In genomic region chr6:14706378-14706929, GRCh38 we compare ENCODE assay signal across 8 cellular contexts.
A peak's percentile ranks its signal among the peaks of the same experiment; 100 is the strongest.
DNase-seq lines count a peak whose midpoint lies in the region; ATAC-seq and TF ChIP-seq lines count a peak whose summit lies in the region.

No MANE protein-coding gene starts in this region.

- CTCF ChIA-PET in PC-9 (lab: Charles Lee) = no interaction called here
- CTCF ChIA-PET in MCF 10A (lab: Yijun Ruan, JAX) = no interaction called here
- CTCF ChIA-PET in naive thymus-derived CD4-positive, alpha-beta T cell (lab: Charles Lee) = no interaction called here

- intact Hi-C loops in PC-9 (cut with micrococcal nuclease; ENCODE audit: unreplicated experiment) (no loop called here), MCF 10A (cut with micrococcal nuclease) (no loop called here)
- intact Hi-C loops in naive thymus-derived CD4-positive, alpha-beta T cell (cut with micrococcal nuclease) = no loop called here

- POLR2A ChIA-PET in PC-9 (lab: Charles Lee; ENCODE audit: unreplicated experiment) (no interaction called here), MCF 10A (lab: Yijun Ruan, JAX) (interaction anchor here (0.7 to 1.0 kb wide), 2 partner anchors 8 to 543 kb away, joined by 3 to 4 read pairs; no protein-coding TSS in a partner anchor)
- POLR2A ChIA-PET in naive thymus-derived CD4-positive, alpha-beta T cell (lab: Charles Lee) = no interaction called here

- TF ChIP-seq CTCF in PC-9 (conservative IDR thresholded peaks at IDR 0.05) (no peak), MCF 10A (IDR thresholded peaks at IDR 0.05; ENCODE audit: unreplicated experiment) (no peak)

- H3K36me3 Mint-ChIP-seq in MCF 10A (ENCODE audit: insufficient read depth, unreplicated experiment) = peaks cover 6% of the 10 kb centered on the region
- H3K36me3 Mint-ChIP-seq in naive thymus-derived CD4-positive, alpha-beta T cell = peaks cover 0 to 13% (median 0%) of the 10 kb centered on the region in 5 donors

- H3K9me3 Mint-ChIP-seq in MCF 10A (ENCODE audit: unreplicated experiment) = no peaks in the 10 kb centered on the region
- H3K9me3 Mint-ChIP-seq in naive thymus-derived CD4-positive, alpha-beta T cell = peaks cover 0 to 6% (median 0%) of the 10 kb centered on the region in 11 donors

- peak; percentile 84 for DNase-seq in A172 (ENCODE audit: low spot score)
- DNase-seq in PC-9 = peak; percentile 19 to 53
- DNase-seq in MCF 10A (ENCODE audit: unreplicated experiment) = peak; percentile 76
- DNase-seq in naive thymus-derived CD4-positive, alpha-beta T cell = peak in 1 of 9 donors; percentile 67
- peak; percentile 99 for DNase-seq in stromal cell of bone marrow (ENCODE audit: low read depth)
- DNase-seq in DMS153 (lab: John Stamatoyannopoulos, UW) = no peak
- no peak for DNase-seq in NCI-H1417 treated with DMSO at 0.1 percent for 48 hours (lab: John Stamatoyannopoulos, UW)

- no peaks in the 10 kb centered on the region for H3K9me2 ChIP-seq in PC-9 (ENCODE audit: insufficient read depth)

- peak overlapping the region; percentile 57 for H3K4me2 ChIP-seq in PC-9

- H2AFZ ChIP-seq in PC-9 = 0 out of 2 replicates have a peak overlapping the region, but pooled peaks have one; percentile 26

- BruUV-seq in PC-9 (replicated peaks; lab: Mats Ljungman, UMichigan) = no TSS peak
- BruUV-seq in MCF 10A (replicated peaks; lab: Mats Ljungman, UMichigan) = no TSS peak

- H3K79me2 ChIP-seq in PC-9 (ENCODE audit: low read depth) = no peaks in the 10 kb centered on the region

- H3K27me3 Mint-ChIP-seq in MCF 10A (ENCODE audit: insufficient read depth, unreplicated experiment) = no peaks in the 10 kb centered on the region
- H3K27me3 Mint-ChIP-seq in naive thymus-derived CD4-positive, alpha-beta T cell = no peaks in the 10 kb centered on the region

- peaks cover 29% of the 10 kb centered on the region for H3K4me1 ChIP-seq in PC-9 (replicated peaks; ENCODE audit: insufficient read depth)
- H3K4me1 ChIP-seq in naive thymus-derived CD4-positive, alpha-beta T cell (ENCODE audit: control insufficient read depth in 2 of 2, insufficient read depth in 2 of 2, low read length in 2 of 2) = no peaks in the 10 kb centered on the region

- no peak overlapping the region; the same call in 1 of the 2 replicates for H3K27ac ChIP-seq in PC-9
- no peak overlapping the region for H3K27ac ChIP-seq in naive thymus-derived CD4-positive, alpha-beta T cell (ENCODE audit: low read depth, low read length)

- ATAC-seq in naive thymus-derived CD4-positive, alpha-beta T cell = peak; percentile 28
- ATAC-seq in HG02678 (IDR thresholded peaks at IDR 0.05; ENCODE audit: unreplicated experiment) = no peak

- H3K27ac Mint-ChIP-seq in MCF 10A (ENCODE audit: low read depth, unreplicated experiment) = peak overlapping the region; percentile 16
- H3K27ac Mint-ChIP-seq in naive thymus-derived CD4-positive, alpha-beta T cell = no peak overlapping the region

- H3K4me3 Mint-ChIP-seq in MCF 10A (ENCODE audit: unreplicated experiment) = no peak overlapping the region
- peak overlapping the region in 1 of 10 donors; percentile 33 for H3K4me3 Mint-ChIP-seq in naive thymus-derived CD4-positive, alpha-beta T cell

- no peaks in the 10 kb centered on the region for H4K20me1 ChIP-seq in PC-9 (ENCODE audit: insufficient read depth)

- peaks cover 22% of the 10 kb centered on the region for H3K4me1 Mint-ChIP-seq in MCF 10A (ENCODE audit: insufficient read depth, unreplicated experiment)
- peaks cover 5 to 24% (median 6%) of the 10 kb centered on the region in 7 donors for H3K4me1 Mint-ChIP-seq in naive thymus-derived CD4-positive, alpha-beta T cell

- peaks cover 3% of the 10 kb centered on the region; the same call in 1 of the 2 replicates for H3F3A ChIP-seq in PC-9 (ENCODE audit: insufficient read depth, low read depth)

- H3K9me3 ChIP-seq in PC-9 (ENCODE audit: insufficient read depth, low read depth) = no peaks in the 10 kb centered on the region
- H3K9me3 ChIP-seq in naive thymus-derived CD4-positive, alpha-beta T cell (ENCODE audit: control insufficient read depth in 2 of 3, low read length in 3 of 3) = peaks cover 0 to 4% (median 0%) of the 10 kb centered on the region in 3 experiments

- H3K4me3 ChIP-seq in PC-9 = no peak overlapping the region
- H3K4me3 ChIP-seq in naive thymus-derived CD4-positive, alpha-beta T cell (ENCODE audit: low read length) = no peak overlapping the region

- H3K36me3 ChIP-seq in PC-9 (ENCODE audit: low read depth) = no peaks in the 10 kb centered on the region
- no peaks in the 10 kb centered on the region for H3K36me3 ChIP-seq in naive thymus-derived CD4-positive, alpha-beta T cell (ENCODE audit: control insufficient read depth in 2 of 3, insufficient read depth in 3 of 3, low read length in 3 of 3)

- H3K27me3 ChIP-seq in PC-9 (ENCODE audit: insufficient read depth, low read depth) = no peaks in the 10 kb centered on the region
- H3K27me3 ChIP-seq in naive thymus-derived CD4-positive, alpha-beta T cell (ENCODE audit: control insufficient read depth in 2 of 2, insufficient read depth in 2 of 2, low read length in 2 of 2) = no peaks in the 10 kb centered on the region

Comparison
In these comparisons a context has a peak if more than half of its experiments do, and no peak if none do; other contexts are left out.
1. DNase-seq: peak in A172 (single experiment), PC-9 (2 of 2), MCF 10A (single experiment) and stromal cell of bone marrow (single experiment); none in DMS153 (single experiment) and NCI-H1417 treated with DMSO at 0.1 percent for 48 hours (single experiment).